In genomic region chr11:67118059-67118766, GRCh38 we compare ENCODE assay signal across 1 cellular context.
A peak's percentile ranks its signal among the peaks of the same experiment; 100 is the strongest.
TF ChIP-seq lines count a peak whose summit lies in the region.

No MANE protein-coding gene starts in this region.

TF ChIP-seq in GM12878, 131 proteins besides CTCF, POLR2A, EP300 and RAD21 (continued from another document and continues in another):
- TF ChIP-seq ZBTB11 (CRISPR knock-in tag; IDR thresholded peaks at IDR 0.05) (no peak), ATF3 (IDR thresholded peaks at IDR 0.05; ENCODE audit: borderline replicate concordance, extremely low read depth, low read depth, low read length) (no peak), KLF5 (IDR thresholded peaks at IDR 0.05; ENCODE audit: partially characterized antibody) (no peak), NFIC (IDR thresholded peaks at IDR 0.05; ENCODE audit: low read depth, low read length) (no peak), CHD1 (IDR thresholded peaks at IDR 0.05; ENCODE audit: low read depth, low read length) (no peak), TBL1XR1 (IDR thresholded peaks at IDR 0.05; ENCODE audit: low read depth, low read length) (no peak), MYC (IDR thresholded peaks at IDR 0.05; ENCODE audit: insufficient read depth, insufficient read length, insufficient replicate concordance, low read length, severe bottlenecking) (peak; percentile 37), POLR2AphosphoS5 (IDR thresholded peaks at IDR 0.05; ENCODE audit: low read length) (no peak; the same call in 1 of the 2 replicates), NFYA (IDR thresholded peaks at IDR 0.05; ENCODE audit: borderline replicate concordance, low read depth, low read length) (no peak), ZZZ3 (IDR thresholded peaks at IDR 0.05; ENCODE audit: control insufficient read depth, insufficient read length, low read depth) (no peak), NRF1 (conservative IDR thresholded peaks at IDR 0.05; ENCODE audit: low read depth, low read length) (no peak), ZBTB4 (CRISPR knock-in tag; IDR thresholded peaks at IDR 0.05) (no peak), CHD4 (IDR thresholded peaks at IDR 0.05) (no peak), ZNF207 (IDR thresholded peaks at IDR 0.05; ENCODE audit: borderline replicate concordance) (peak; percentile 69; the same call in 1 of the 2 replicates), ZNF217 (IDR thresholded peaks at IDR 0.05) (no peak), YY1 (IDR thresholded peaks at IDR 0.05; ENCODE audit: low read depth, low read length) (peak; percentile 82), IRF5 (IDR thresholded peaks at IDR 0.05; ENCODE audit: borderline replicate concordance) (no peak), PRDM15 (CRISPR knock-in tag; IDR thresholded peaks at IDR 0.05) (no peak), ZNF592 (IDR thresholded peaks at IDR 0.05) (no peak), ASH2L (IDR thresholded peaks at IDR 0.05; ENCODE audit: borderline replicate concordance, low read depth) (no peak), RUNX3 (IDR thresholded peaks at IDR 0.05; ENCODE audit: low read length) (no peak), IRF3 (IDR thresholded peaks at IDR 0.05) (no peak), SUPT20H (IDR thresholded peaks at IDR 0.05; ENCODE audit: borderline replicate concordance, control insufficient read depth, low read depth, low read length) (no peak), ZNF24 (IDR thresholded peaks at IDR 0.05) (no peak), IKZF1 (conservative IDR thresholded peaks at IDR 0.05) (peak; percentile 80), EED (IDR thresholded peaks at IDR 0.05; ENCODE audit: low read depth) (no peak), ZNF622 (IDR thresholded peaks at IDR 0.05) (no peak), ZBTB33 (IDR thresholded peaks at IDR 0.05) (no peak), IRF4 (IDR thresholded peaks at IDR 0.05; ENCODE audit: low read depth, low read length) (no peak), RBBP5 (conservative IDR thresholded peaks at IDR 0.05) (no peak), MLLT1 (IDR thresholded peaks at IDR 0.05) (no peak), CBFB (IDR thresholded peaks at IDR 0.05; ENCODE audit: low read depth) (no peak), ZNF384 (IDR thresholded peaks at IDR 0.05; ENCODE audit: borderline replicate concordance, low read depth, low read length) (no peak), GABPA (IDR thresholded peaks at IDR 0.05; ENCODE audit: low read depth) (no peak)
- TF ChIP-seq, protein P1, sequence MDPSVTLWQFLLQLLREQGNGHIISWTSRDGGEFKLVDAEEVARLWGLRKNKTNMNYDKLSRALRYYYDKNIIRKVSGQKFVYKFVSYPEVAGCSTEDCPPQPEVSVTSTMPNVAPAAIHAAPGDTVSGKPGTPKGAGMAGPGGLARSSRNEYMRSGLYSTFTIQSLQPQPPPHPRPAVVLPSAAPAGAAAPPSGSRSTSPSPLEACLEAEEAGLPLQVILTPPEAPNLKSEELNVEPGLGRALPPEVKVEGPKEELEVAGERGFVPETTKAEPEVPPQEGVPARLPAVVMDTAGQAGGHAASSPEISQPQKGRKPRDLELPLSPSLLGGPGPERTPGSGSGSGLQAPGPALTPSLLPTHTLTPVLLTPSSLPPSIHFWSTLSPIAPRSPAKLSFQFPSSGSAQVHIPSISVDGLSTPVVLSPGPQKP (IDR thresholded peaks at IDR 0.05; ENCODE audit: low read depth, low read length) = no peak
